Comparison of ENCODE assay signal across 1 cellular context in the genomic region with DNA sequence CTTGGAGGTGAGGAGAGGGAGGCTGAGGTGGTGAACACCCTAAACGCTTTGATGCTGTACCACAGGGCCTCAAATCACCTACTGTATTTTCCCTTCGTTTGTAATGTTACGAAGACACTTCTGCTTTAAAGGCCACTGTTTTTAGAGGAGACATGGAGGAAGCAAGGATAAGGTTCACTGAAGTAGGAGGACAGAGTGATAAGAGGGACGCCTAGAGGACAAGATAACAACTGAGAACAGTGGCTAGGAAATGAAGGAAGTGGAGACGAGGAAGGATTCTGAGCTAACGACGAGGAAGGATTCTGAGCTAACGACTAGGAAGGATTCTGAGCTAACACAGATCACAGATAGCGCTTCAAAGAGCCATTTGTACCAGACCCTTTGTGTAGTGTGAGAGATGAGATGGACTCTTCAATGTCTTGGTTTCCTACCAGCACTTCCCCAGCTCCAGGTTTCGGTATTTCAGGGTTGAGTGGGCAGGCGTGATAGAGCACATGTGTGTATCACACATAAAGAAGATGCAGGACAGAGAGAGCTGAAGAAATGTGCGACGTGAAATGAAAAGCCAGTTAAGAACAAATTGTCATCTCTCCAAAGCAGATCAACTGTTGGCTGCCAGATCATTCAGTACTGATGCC.
TF ChIP-seq lines count a peak whose summit lies in the region.

No MANE protein-coding gene starts in this region.

TF ChIP-seq in K562, 482 proteins besides CTCF, POLR2A, EP300 and RAD21 (continued from another document and continues in another):
- TF ChIP-seq, protein P1, sequence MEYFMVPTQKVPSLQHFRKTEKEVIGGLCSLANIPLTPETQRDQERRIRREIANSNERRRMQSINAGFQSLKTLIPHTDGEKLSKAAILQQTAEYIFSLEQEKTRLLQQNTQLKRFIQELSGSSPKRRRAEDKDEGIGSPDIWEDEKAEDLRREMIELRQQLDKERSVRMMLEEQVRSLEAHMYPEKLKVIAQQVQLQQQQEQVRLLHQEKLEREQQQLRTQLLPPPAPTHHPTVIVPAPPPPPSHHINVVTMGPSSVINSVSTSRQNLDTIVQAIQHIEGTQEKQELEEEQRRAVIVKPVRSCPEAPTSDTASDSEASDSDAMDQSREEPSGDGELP (CRISPR knock-in tag; IDR thresholded peaks at IDR 0.05; ENCODE audit: borderline replicate concordance): no peak
- TF ChIP-seq PCBP1 (IDR thresholded peaks at IDR 0.05; ENCODE audit: low read depth, low read length, poor library complexity, severe bottlenecking): no peak
- no peak for TF ChIP-seq SUPT5H (IDR thresholded peaks at IDR 0.05)
- TF ChIP-seq CHCHD3 (CRISPR knock-in tag; IDR thresholded peaks at IDR 0.05): no peak
- TF ChIP-seq, protein P2, sequence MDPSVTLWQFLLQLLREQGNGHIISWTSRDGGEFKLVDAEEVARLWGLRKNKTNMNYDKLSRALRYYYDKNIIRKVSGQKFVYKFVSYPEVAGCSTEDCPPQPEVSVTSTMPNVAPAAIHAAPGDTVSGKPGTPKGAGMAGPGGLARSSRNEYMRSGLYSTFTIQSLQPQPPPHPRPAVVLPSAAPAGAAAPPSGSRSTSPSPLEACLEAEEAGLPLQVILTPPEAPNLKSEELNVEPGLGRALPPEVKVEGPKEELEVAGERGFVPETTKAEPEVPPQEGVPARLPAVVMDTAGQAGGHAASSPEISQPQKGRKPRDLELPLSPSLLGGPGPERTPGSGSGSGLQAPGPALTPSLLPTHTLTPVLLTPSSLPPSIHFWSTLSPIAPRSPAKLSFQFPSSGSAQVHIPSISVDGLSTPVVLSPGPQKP (CRISPR knock-in tag; IDR thresholded peaks at IDR 0.05): no peak
- TF ChIP-seq, protein P3, sequence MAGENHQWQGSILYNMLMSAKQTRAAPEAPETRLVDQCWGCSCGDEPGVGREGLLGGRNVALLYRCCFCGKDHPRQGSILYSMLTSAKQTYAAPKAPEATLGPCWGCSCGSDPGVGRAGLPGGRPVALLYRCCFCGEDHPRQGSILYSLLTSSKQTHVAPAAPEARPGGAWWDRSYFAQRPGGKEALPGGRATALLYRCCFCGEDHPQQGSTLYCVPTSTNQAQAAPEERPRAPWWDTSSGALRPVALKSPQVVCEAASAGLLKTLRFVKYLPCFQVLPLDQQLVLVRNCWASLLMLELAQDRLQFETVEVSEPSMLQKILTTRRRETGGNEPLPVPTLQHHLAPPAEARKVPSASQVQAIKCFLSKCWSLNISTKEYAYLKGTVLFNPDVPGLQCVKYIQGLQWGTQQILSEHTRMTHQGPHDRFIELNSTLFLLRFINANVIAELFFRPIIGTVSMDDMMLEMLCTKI (IDR thresholded peaks at IDR 0.05; ENCODE audit: partially characterized antibody): no peak
- no peak for TF ChIP-seq ZKSCAN3 (CRISPR knock-in tag; IDR thresholded peaks at IDR 0.05)
- no peak; the same call in 1 of the 2 replicates for TF ChIP-seq MAFG (tag; conservative IDR thresholded peaks at IDR 0.05)
- TF ChIP-seq, protein P4, sequence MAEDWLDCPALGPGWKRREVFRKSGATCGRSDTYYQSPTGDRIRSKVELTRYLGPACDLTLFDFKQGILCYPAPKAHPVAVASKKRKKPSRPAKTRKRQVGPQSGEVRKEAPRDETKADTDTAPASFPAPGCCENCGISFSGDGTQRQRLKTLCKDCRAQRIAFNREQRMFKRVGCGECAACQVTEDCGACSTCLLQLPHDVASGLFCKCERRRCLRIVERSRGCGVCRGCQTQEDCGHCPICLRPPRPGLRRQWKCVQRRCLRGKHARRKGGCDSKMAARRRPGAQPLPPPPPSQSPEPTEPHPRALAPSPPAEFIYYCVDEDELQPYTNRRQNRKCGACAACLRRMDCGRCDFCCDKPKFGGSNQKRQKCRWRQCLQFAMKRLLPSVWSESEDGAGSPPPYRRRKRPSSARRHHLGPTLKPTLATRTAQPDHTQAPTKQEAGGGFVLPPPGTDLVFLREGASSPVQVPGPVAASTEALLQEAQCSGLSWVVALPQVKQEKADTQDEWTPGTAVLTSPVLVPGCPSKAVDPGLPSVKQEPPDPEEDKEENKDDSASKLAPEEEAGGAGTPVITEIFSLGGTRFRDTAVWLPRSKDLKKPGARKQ (CRISPR knock-in tag; IDR thresholded peaks at IDR 0.05): no peak
- TF ChIP-seq NFIC (IDR thresholded peaks at IDR 0.05): no peak
- no peak; the same call in 1 of the 2 replicates for TF ChIP-seq TRIM28 (IDR thresholded peaks at IDR 0.05)
- no peak for TF ChIP-seq MCM2 (IDR thresholded peaks at IDR 0.05; ENCODE audit: low read depth)
- TF ChIP-seq, protein P5, sequence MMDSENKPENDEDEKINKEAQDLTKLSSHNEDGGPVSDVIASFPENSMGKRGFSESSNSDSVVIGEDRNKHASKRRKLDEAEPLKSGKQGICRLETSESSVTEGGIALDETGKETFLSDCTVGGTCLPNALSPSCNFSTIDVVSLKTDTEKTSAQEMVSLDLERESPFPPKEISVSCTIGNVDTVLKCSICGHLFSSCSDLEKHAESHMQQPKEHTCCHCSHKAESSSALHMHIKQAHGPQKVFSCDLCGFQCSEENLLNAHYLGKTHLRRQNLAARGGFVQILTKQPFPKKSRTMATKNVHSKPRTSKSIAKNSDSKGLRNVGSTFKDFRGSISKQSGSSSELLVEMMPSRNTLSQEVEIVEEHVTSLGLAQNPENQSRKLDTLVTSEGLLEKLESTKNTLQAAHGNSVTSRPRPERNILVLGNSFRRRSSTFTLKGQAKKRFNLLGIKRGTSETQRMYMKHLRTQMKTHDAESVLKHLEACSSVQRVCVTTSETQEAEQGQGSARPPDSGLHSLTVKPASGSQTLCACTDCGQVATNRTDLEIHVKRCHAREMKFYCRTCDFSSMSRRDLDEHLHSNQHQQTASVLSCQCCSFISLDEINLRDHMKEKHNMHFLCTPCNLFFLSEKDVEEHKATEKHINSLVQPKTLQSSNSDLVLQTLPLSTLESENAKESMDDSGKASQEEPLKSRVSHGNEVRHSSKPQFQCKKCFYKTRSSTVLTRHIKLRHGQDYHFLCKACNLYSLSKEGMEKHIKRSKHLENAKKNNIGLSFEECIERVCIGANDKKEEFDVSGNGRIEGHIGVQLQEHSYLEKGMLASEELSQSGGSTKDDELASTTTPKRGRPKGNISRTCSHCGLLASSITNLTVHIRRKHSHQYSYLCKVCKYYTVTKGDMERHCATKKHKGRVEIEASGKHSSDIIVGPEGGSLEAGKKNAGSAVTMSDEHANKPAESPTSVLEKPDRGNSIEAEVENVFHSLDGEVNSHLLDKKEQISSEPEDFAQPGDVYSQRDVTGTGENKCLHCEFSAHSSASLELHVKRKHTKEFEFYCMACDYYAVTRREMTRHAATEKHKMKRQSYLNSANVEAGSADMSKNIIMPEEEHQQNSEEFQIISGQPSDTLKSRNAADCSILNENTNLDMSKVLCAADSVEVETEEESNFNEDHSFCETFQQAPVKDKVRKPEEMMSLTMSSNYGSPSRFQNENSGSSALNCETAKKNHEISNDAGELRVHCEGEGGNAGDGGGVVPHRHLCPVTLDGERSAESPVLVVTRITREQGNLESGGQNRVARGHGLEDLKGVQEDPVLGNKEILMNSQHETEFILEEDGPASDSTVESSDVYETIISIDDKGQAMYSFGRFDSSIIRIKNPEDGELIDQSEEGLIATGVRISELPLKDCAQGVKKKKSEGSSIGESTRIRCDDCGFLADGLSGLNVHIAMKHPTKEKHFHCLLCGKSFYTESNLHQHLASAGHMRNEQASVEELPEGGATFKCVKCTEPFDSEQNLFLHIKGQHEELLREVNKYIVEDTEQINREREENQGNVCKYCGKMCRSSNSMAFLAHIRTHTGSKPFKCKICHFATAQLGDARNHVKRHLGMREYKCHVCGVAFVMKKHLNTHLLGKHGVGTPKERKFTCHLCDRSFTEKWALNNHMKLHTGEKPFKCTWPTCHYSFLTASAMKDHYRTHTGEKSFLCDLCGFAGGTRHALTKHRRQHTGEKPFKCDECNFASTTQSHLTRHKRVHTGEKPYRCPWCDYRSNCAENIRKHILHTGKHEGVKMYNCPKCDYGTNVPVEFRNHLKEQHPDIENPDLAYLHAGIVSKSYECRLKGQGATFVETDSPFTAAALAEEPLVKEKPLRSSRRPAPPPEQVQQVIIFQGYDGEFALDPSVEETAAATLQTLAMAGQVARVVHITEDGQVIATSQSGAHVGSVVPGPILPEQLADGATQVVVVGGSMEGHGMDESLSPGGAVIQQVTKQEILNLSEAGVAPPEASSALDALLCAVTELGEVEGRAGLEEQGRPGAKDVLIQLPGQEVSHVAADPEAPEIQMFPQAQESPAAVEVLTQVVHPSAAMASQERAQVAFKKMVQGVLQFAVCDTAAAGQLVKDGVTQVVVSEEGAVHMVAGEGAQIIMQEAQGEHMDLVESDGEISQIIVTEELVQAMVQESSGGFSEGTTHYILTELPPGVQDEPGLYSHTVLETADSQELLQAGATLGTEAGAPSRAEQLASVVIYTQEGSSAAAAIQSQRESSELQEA (IDR thresholded peaks at IDR 0.05; ENCODE audit: low read depth): no peak
- no peak for TF ChIP-seq CBX8 (IDR thresholded peaks at IDR 0.05; ENCODE audit: borderline replicate concordance, extremely low read depth, low read depth, low read length, poor library complexity, severe bottlenecking)
- TF ChIP-seq PHF21A (IDR thresholded peaks at IDR 0.05; ENCODE audit: borderline replicate concordance, low read depth): no peak
- TF ChIP-seq KLF13 (tag; IDR thresholded peaks at IDR 0.05; ENCODE audit: borderline replicate concordance, low read depth): no peak
- TF ChIP-seq CSDE1 (IDR thresholded peaks at IDR 0.05): no peak
- TF ChIP-seq, protein P6, sequence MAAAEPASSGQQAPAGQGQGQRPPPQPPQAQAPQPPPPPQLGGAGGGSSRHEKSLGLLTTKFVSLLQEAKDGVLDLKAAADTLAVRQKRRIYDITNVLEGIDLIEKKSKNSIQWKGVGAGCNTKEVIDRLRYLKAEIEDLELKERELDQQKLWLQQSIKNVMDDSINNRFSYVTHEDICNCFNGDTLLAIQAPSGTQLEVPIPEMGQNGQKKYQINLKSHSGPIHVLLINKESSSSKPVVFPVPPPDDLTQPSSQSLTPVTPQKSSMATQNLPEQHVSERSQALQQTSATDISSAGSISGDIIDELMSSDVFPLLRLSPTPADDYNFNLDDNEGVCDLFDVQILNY (CRISPR knock-in tag; IDR thresholded peaks at IDR 0.05): no peak
- TF ChIP-seq, protein P7, sequence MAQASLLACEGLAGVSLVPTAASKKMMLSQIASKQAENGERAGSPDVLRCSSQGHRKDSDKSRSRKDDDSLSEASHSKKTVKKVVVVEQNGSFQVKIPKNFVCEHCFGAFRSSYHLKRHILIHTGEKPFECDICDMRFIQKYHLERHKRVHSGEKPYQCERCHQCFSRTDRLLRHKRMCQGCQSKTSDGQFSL (CRISPR knock-in tag; IDR thresholded peaks at IDR 0.05): no peak
- TF ChIP-seq, protein P7 (tag; IDR thresholded peaks at IDR 0.05): no peak
- TF ChIP-seq TCF7 (IDR thresholded peaks at IDR 0.05; ENCODE audit: borderline replicate concordance): no peak
- TF ChIP-seq ZNF140 (CRISPR knock-in tag; IDR thresholded peaks at IDR 0.05): no peak
- TF ChIP-seq SAP30 (IDR thresholded peaks at IDR 0.05; ENCODE audit: borderline replicate concordance, insufficient read depth, low read depth, low read length, poor library complexity, severe bottlenecking): no peak
- TF ChIP-seq GATA2 (CRISPR knock-in tag; IDR thresholded peaks at IDR 0.05): peak; percentile 37; the same call in 1 of the 2 replicates
- peak; percentile 80 for TF ChIP-seq CXXC5 (CRISPR knock-in tag; IDR thresholded peaks at IDR 0.05)
- no peak for TF ChIP-seq DMBX1 (CRISPR knock-in tag; IDR thresholded peaks at IDR 0.05; ENCODE audit: borderline replicate concordance)
- TF ChIP-seq NONO (IDR thresholded peaks at IDR 0.05; ENCODE audit: low read depth in 2 of 2, low read length in 1 of 2): no peak
- TF ChIP-seq XRCC3 (IDR thresholded peaks at IDR 0.05): no peak
- TF ChIP-seq BRD9 (IDR thresholded peaks at IDR 0.05; ENCODE audit: low read depth, partially characterized antibody): peak; percentile 91
- TF ChIP-seq, protein P8, sequence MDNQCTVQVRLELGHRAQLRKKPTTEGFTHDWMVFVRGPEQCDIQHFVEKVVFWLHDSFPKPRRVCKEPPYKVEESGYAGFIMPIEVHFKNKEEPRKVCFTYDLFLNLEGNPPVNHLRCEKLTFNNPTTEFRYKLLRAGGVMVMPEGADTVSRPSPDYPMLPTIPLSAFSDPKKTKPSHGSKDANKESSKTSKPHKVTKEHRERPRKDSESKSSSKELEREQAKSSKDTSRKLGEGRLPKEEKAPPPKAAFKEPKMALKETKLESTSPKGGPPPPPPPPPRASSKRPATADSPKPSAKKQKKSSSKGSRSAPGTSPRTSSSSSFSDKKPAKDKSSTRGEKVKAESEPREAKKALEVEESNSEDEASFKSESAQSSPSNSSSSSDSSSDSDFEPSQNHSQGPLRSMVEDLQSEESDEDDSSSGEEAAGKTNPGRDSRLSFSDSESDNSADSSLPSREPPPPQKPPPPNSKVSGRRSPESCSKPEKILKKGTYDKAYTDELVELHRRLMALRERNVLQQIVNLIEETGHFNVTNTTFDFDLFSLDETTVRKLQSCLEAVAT (IDR thresholded peaks at IDR 0.05): 0 out of 4 replicates have a peak, but pooled peaks have one; percentile 48 to 52
- TF ChIP-seq POLR3G (IDR thresholded peaks at IDR 0.05; ENCODE audit: extremely low read depth, insufficient read length, insufficient replicate concordance): no peak
- TF ChIP-seq ZNF197 (CRISPR knock-in tag; IDR thresholded peaks at IDR 0.05; ENCODE audit: low read depth): no peak
- TF ChIP-seq ATF7 (IDR thresholded peaks at IDR 0.05): 0 out of 2 replicates have a peak, but pooled peaks have one; percentile 19
- no peak for TF ChIP-seq CAMTA2 (CRISPR knock-in tag; conservative IDR thresholded peaks at IDR 0.05)
- TF ChIP-seq KLF16 (IDR thresholded peaks at IDR 0.05): no peak
- TF ChIP-seq ETV6 (IDR thresholded peaks at IDR 0.05; ENCODE audit: borderline replicate concordance in 1 of 2, low read depth in 2 of 2, low read length in 1 of 2): peak in 1 of 2 experiments; percentile 40; a peak in 1 of 4 replicates
- TF ChIP-seq ETV6 (CRISPR knock-in tag; IDR thresholded peaks at IDR 0.05; ENCODE audit: borderline replicate concordance): no peak
- no peak for TF ChIP-seq ZNF668 (CRISPR knock-in tag; IDR thresholded peaks at IDR 0.05)
- TF ChIP-seq, protein P9, sequence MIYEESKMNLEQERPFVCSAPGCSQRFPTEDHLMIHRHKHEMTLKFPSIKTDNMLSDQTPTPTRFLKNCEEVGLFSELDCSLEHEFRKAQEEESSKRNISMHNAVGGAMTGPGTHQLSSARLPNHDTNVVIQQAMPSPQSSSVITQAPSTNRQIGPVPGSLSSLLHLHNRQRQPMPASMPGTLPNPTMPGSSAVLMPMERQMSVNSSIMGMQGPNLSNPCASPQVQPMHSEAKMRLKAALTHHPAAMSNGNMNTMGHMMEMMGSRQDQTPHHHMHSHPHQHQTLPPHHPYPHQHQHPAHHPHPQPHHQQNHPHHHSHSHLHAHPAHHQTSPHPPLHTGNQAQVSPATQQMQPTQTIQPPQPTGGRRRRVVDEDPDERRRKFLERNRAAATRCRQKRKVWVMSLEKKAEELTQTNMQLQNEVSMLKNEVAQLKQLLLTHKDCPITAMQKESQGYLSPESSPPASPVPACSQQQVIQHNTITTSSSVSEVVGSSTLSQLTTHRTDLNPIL (CRISPR knock-in tag; IDR thresholded peaks at IDR 0.05): no peak
- 0 out of 2 replicates have a peak, but pooled peaks have one; percentile 4 for TF ChIP-seq ZNF41 (CRISPR knock-in tag; conservative IDR thresholded peaks at IDR 0.05)
